Comparison of ENCODE assay signal across 1 cellular context in the genomic region with DNA sequence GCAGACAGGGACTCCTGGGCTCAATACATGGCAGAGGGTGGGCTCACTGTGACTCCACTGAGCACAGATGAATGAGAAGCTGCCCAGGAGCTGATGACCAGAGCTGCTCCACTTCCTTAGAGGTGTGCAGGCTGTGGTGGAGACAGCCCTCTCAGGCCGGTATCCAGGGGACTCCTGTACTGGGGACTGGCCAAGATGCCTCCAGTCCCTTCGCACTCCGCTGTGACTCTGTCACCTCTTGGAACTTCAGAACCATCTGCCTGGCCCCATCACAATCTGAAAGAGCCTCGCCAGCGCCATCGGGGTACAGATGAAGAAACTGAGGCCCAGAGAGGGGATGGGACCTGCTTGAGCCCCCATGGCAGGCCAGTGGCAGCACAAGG.
TF ChIP-seq lines count a peak whose summit lies in the region.

No MANE protein-coding gene starts in this region.

TF ChIP-seq in K562, 482 proteins besides CTCF, POLR2A, EP300 and RAD21 (continued from another document):
- TF ChIP-seq, protein P1, sequence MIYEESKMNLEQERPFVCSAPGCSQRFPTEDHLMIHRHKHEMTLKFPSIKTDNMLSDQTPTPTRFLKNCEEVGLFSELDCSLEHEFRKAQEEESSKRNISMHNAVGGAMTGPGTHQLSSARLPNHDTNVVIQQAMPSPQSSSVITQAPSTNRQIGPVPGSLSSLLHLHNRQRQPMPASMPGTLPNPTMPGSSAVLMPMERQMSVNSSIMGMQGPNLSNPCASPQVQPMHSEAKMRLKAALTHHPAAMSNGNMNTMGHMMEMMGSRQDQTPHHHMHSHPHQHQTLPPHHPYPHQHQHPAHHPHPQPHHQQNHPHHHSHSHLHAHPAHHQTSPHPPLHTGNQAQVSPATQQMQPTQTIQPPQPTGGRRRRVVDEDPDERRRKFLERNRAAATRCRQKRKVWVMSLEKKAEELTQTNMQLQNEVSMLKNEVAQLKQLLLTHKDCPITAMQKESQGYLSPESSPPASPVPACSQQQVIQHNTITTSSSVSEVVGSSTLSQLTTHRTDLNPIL (CRISPR knock-in tag; IDR thresholded peaks at IDR 0.05), result no peak
- no peak for TF ChIP-seq RAD51 (IDR thresholded peaks at IDR 0.05; ENCODE audit: borderline replicate concordance, low read depth)
- TF ChIP-seq, protein P2, sequence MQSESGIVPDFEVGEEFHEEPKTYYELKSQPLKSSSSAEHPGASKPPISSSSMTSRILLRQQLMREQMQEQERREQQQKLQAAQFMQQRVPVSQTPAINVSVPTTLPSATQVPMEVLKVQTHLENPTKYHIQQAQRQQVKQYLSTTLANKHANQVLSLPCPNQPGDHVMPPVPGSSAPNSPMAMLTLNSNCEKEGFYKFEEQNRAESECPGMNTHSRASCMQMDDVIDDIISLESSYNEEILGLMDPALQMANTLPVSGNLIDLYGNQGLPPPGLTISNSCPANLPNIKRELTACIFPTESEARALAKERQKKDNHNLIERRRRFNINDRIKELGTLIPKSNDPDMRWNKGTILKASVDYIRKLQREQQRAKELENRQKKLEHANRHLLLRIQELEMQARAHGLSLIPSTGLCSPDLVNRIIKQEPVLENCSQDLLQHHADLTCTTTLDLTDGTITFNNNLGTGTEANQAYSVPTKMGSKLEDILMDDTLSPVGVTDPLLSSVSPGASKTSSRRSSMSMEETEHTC (IDR thresholded peaks at IDR 0.05), result no peak
- TF ChIP-seq ARID2 (IDR thresholded peaks at IDR 0.05), result no peak
- no peak for TF ChIP-seq SAP30 (IDR thresholded peaks at IDR 0.05; ENCODE audit: borderline replicate concordance, insufficient read depth, low read depth, low read length, poor library complexity, severe bottlenecking)
- TF ChIP-seq, protein P3, sequence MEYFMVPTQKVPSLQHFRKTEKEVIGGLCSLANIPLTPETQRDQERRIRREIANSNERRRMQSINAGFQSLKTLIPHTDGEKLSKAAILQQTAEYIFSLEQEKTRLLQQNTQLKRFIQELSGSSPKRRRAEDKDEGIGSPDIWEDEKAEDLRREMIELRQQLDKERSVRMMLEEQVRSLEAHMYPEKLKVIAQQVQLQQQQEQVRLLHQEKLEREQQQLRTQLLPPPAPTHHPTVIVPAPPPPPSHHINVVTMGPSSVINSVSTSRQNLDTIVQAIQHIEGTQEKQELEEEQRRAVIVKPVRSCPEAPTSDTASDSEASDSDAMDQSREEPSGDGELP (CRISPR knock-in tag; IDR thresholded peaks at IDR 0.05; ENCODE audit: borderline replicate concordance), result no peak
- TF ChIP-seq POLR2H (tag; IDR thresholded peaks at IDR 0.05; ENCODE audit: low read depth), result no peak
- TF ChIP-seq NONO (IDR thresholded peaks at IDR 0.05; ENCODE audit: low read depth in 2 of 2, low read length in 1 of 2), result no peak
